In the genomic region with DNA sequence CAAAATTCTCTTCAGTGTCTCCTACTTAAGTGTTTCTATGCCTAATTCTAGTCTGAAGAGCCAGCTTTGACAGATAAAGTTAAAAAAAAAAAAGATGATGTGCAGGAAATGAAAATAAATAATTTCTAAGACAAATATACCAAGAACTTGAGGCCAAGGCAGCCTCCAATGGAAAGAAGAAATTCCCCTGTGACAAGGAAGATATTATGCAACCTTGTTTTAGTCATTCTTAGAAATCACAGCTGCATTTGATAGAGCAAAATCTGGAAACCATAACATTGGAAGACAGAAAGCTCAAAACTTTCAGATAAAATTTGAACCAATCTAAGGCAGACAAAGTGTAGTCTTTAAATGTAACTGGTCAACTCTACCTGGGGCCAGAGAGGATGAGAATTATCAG, we compare ENCODE assay signal across 22 cellular contexts.
DNase-seq lines count a peak whose midpoint lies in the region; ATAC-seq and TF ChIP-seq lines count a peak whose summit lies in the region.
"Had no signal": no experiment of that assay in that cellular context is flagged by ENCODE, and none has a peak within 500 bp of the region (broad histone marks: within the 10 kb centered on the region; RNA-seq: fewer than 3 reads in every experiment).

No MANE protein-coding gene starts in this region.

- H3K4me3 ChIP-seq in ACC112 (ENCODE audit: low read depth, low read length) (no peak overlapping the region), GM23248 (no peak overlapping the region)
- H3K4me3 ChIP-seq: vagina had no signal

- H3K4me1 ChIP-seq in ACC112 (ENCODE audit: control insufficient read depth, insufficient read depth, low read length, unreplicated experiment), result peaks cover 16% of the 10 kb centered on the region
- peaks cover 41% of the 10 kb centered on the region for H3K4me1 ChIP-seq in GM23248 (ENCODE audit: insufficient read depth)
- H3K4me1 ChIP-seq: parathyroid adenoma, vagina had no signal

- H3K36me3 ChIP-seq in ACC112 (ENCODE audit: insufficient read depth, low read length) (no peaks in the 10 kb centered on the region), GM23248 (ENCODE audit: low read depth) (no peaks in the 10 kb centered on the region)
- H3K36me3 ChIP-seq: vagina had no signal

- no peak overlapping the region for H3K27ac Mint-ChIP-seq in activated CD8-positive, alpha-beta T cell treated with anti-CD3 and anti-CD28 coated beads for 36 hours
- no peak overlapping the region for H3K27ac Mint-ChIP-seq in naive thymus-derived CD8-positive, alpha-beta T cell
- H3K27ac Mint-ChIP-seq: activated naive CD4-positive, alpha-beta T cell treated with anti-CD3 and anti-CD28 coated beads, Interleukin-2, amount 10 ng/mL, durations not matched to agents 7 days and 5 days; B cell; stimulated activated naive CD8-positive, alpha-beta T cell treated with anti-CD3 and anti-CD28 coated beads, Interleukin-15, amount 100 ng/mL, for 72 hours had no signal

- intact Hi-C loops in left ventricle myocardium superior (cut with micrococcal nuclease), result no loop called here
- intact Hi-C loops in activated CD8-positive, alpha-beta T cell treated with anti-CD3 and anti-CD28 coated beads for 36 hours (cut with micrococcal nuclease), result no loop called here

- peak; percentile 85 for DNase-seq in GM23248
- DNase-seq in brain pericyte (ENCODE audit: low read depth, low spot score), result peak; percentile 74
- DNase-seq in left ventricle myocardium superior, result no peak
- no peak for DNase-seq in activated gamma-delta T cell (lab: John Stamatoyannopoulos, UW)
- no peak for DNase-seq in activated CD8-positive, alpha-beta T cell treated with anti-CD3 and anti-CD28 coated beads for 36 hours
- no peak for DNase-seq in NCI-H2081 (lab: John Stamatoyannopoulos, UW)
- no peak for DNase-seq in naive thymus-derived CD8-positive, alpha-beta T cell
- DNase-seq: activated CD4-positive, alpha-beta T cell treated with anti-CD3 and anti-CD28 coated beads for 48 hours; activated naive CD4-positive, alpha-beta T cell treated with anti-CD3 and anti-CD28 coated beads, Interleukin-2, amount 10 ng/mL, durations not matched to agents 7 days and 5 days; caudate nucleus; head of caudate nucleus; MM.1S; NCI-H1694 treated with DMSO at 0.1 percent for 48 hours; NCI-H446 treated with DMSO at 0.1 percent for 48 hours; SHP77; stimulated activated CD4-positive, alpha-beta T cell treated with anti-CD3 and anti-CD28 coated beads, Interleukin-15, amount 100 ng/mL, for 24 hours; stimulated activated naive CD8-positive, alpha-beta T cell treated with anti-CD3 and anti-CD28 coated beads, Interleukin-15, amount 100 ng/mL, for 72 hours; T1000 had no signal

- H3K27ac ChIP-seq in ACC112 (ENCODE audit: low read depth, low read length) (peak overlapping the region; percentile 55), GM23248 (peak overlapping the region; percentile 72)
- H3K27ac ChIP-seq: parathyroid adenoma, vagina had no signal

- H3K4me3 Mint-ChIP-seq in activated CD8-positive, alpha-beta T cell treated with anti-CD3 and anti-CD28 coated beads for 36 hours, result no peak overlapping the region
- H3K4me3 Mint-ChIP-seq in naive thymus-derived CD8-positive, alpha-beta T cell, result no peak overlapping the region
- H3K4me3 Mint-ChIP-seq: activated naive CD4-positive, alpha-beta T cell treated with anti-CD3 and anti-CD28 coated beads, Interleukin-2, amount 10 ng/mL, durations not matched to agents 7 days and 5 days; B cell; stimulated activated naive CD8-positive, alpha-beta T cell treated with anti-CD3 and anti-CD28 coated beads, Interleukin-15, amount 100 ng/mL, for 72 hours had no signal

- peak overlapping the region; percentile 36 for H3K4me2 ChIP-seq in GM23248 (ENCODE audit: unreplicated experiment)

- H3K79me2 ChIP-seq in ACC112 (ENCODE audit: control insufficient read depth, insufficient read depth, low read length, unreplicated experiment) (no peaks in the 10 kb centered on the region), GM23248 (ENCODE audit: insufficient read depth) (no peaks in the 10 kb centered on the region)
- H3K79me2 ChIP-seq: parathyroid adenoma had no signal

- H3K9me3 ChIP-seq in GM23248 (ENCODE audit: low read depth), result no peaks in the 10 kb centered on the region
- H3K9me3 ChIP-seq: vagina had no signal

- ATAC-seq in left ventricle myocardium superior, result peak; percentile 87
- ATAC-seq in activated CD8-positive, alpha-beta T cell treated with anti-CD3 and anti-CD28 coated beads for 36 hours, result no peak
- no peak for ATAC-seq in naive thymus-derived CD8-positive, alpha-beta T cell
- ATAC-seq: stimulated activated naive CD8-positive, alpha-beta T cell treated with anti-CD3 and anti-CD28 coated beads, Interleukin-15, amount 100 ng/mL, for 72 hours had no signal

- no peaks in the 10 kb centered on the region; the same call in 1 of the 2 replicates for H3K9me2 ChIP-seq in GM23248 (ENCODE audit: insufficient read depth)

- POLR2A ChIA-PET in activated CD8-positive, alpha-beta T cell treated with anti-CD3 and anti-CD28 coated beads for 36 hours (lab: Charles Lee), result no interaction called here
- POLR2A ChIA-PET in naive thymus-derived CD8-positive, alpha-beta T cell (lab: Charles Lee), result no interaction called here

- CTCF ChIA-PET in activated CD8-positive, alpha-beta T cell treated with anti-CD3 and anti-CD28 coated beads for 36 hours (lab: Charles Lee), result no interaction called here

- in situ Hi-C loops in GM23248 (cut with MboI), result no loop called here

- TF ChIP-seq CTCF in activated CD8-positive, alpha-beta T cell treated with anti-CD3 and anti-CD28 coated beads for 36 hours (IDR thresholded peaks at IDR 0.05), result no peak

- H3K9me3 Mint-ChIP-seq in activated CD8-positive, alpha-beta T cell treated with anti-CD3 and anti-CD28 coated beads for 36 hours, result no peaks in the 10 kb centered on the region
- H3K9me3 Mint-ChIP-seq in naive thymus-derived CD8-positive, alpha-beta T cell, result no peaks in the 10 kb centered on the region
- H3K9me3 Mint-ChIP-seq: activated naive CD4-positive, alpha-beta T cell treated with anti-CD3 and anti-CD28 coated beads, Interleukin-2, amount 10 ng/mL, durations not matched to agents 7 days and 5 days; stimulated activated naive CD8-positive, alpha-beta T cell treated with anti-CD3 and anti-CD28 coated beads, Interleukin-15, amount 100 ng/mL, for 72 hours had no signal

- H3K4me1 Mint-ChIP-seq in activated CD8-positive, alpha-beta T cell treated with anti-CD3 and anti-CD28 coated beads for 36 hours (ENCODE audit: low read depth), result no peaks in the 10 kb centered on the region
- H3K4me1 Mint-ChIP-seq in naive thymus-derived CD8-positive, alpha-beta T cell, result no peaks in the 10 kb centered on the region
- H3K4me1 Mint-ChIP-seq: activated naive CD4-positive, alpha-beta T cell treated with anti-CD3 and anti-CD28 coated beads, Interleukin-2, amount 10 ng/mL, durations not matched to agents 7 days and 5 days; B cell; stimulated activated naive CD8-positive, alpha-beta T cell treated with anti-CD3 and anti-CD28 coated beads, Interleukin-15, amount 100 ng/mL, for 72 hours had no signal

- H3K27me3 ChIP-seq in ACC112 (ENCODE audit: insufficient read depth, low read length) (peaks cover 25% of the 10 kb centered on the region), GM23248 (replicated peaks; ENCODE audit: insufficient read depth) (no peaks in the 10 kb centered on the region)
- H3K27me3 ChIP-seq: vagina had no signal

- H3F3A ChIP-seq in GM23248 (ENCODE audit: insufficient read depth), result peaks cover 39% of the 10 kb centered on the region

- no peaks in the 10 kb centered on the region for H4K20me1 ChIP-seq in GM23248 (ENCODE audit: insufficient read depth)

- H3K27me3 Mint-ChIP-seq in activated CD8-positive, alpha-beta T cell treated with anti-CD3 and anti-CD28 coated beads for 36 hours, result peaks cover 3% of the 10 kb centered on the region
- H3K27me3 Mint-ChIP-seq in naive thymus-derived CD8-positive, alpha-beta T cell, result peaks cover 3 to 32% (median 8%) of the 10 kb centered on the region in 5 donors
- H3K27me3 Mint-ChIP-seq: activated naive CD4-positive, alpha-beta T cell treated with anti-CD3 and anti-CD28 coated beads, Interleukin-2, amount 10 ng/mL, durations not matched to agents 7 days and 5 days had no signal

- no peak overlapping the region for H2AFZ ChIP-seq in ACC112 (ENCODE audit: low read length, unreplicated experiment)
- H2AFZ ChIP-seq in GM23248, result no peak overlapping the region
- H2AFZ ChIP-seq: parathyroid adenoma had no signal

- H3K9ac ChIP-seq in GM23248, result no peak overlapping the region
- H3K9ac ChIP-seq: parathyroid adenoma had no signal

- H3K36me3 Mint-ChIP-seq in activated CD8-positive, alpha-beta T cell treated with anti-CD3 and anti-CD28 coated beads for 36 hours (ENCODE audit: low read depth), result no peaks in the 10 kb centered on the region
- H3K36me3 Mint-ChIP-seq in naive thymus-derived CD8-positive, alpha-beta T cell, result no peaks in the 10 kb centered on the region
- H3K36me3 Mint-ChIP-seq: activated naive CD4-positive, alpha-beta T cell treated with anti-CD3 and anti-CD28 coated beads, Interleukin-2, amount 10 ng/mL, durations not matched to agents 7 days and 5 days had no signal

Comparison
In these comparisons a context has a peak if more than half of its experiments do, and no peak if none do; other contexts are left out.
1. DNase-seq: peak in GM23248 (single experiment) and brain pericyte (single experiment); none in left ventricle myocardium superior (single experiment), activated gamma-delta T cell (single experiment), activated CD8-positive, alpha-beta T cell treated with anti-CD3 and anti-CD28 coated beads for 36 hours (single experiment), NCI-H2081 (0 of 2) and naive thymus-derived CD8-positive, alpha-beta T cell (0 of 10).